Comparison of ENCODE assay signal across 1 cellular context in the genomic region with DNA sequence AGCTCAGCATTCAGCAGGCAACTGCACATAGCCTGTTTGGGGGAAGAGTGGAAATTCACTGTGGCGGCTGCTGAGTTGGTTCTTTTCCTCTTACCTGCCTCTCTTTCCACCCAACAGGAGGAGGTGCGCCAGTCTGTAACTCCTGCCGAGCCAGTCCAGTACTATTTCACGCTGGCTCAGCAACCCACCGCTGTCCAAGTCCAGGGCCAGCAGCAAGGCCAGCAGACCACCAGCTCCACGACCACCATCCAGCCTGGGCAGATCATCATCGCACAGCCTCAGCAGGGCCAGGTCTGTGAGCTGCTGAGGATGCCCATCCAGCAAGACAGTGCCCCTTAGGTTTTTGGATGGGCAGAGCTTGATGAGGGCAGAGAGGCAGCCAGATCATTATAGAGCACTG.
TF ChIP-seq lines count a peak whose summit lies in the region.

No MANE protein-coding gene starts in this region.

TF ChIP-seq in HepG2, 621 proteins besides CTCF, POLR2A, EP300 and RAD21 (continued from another document and continues in another):
- TF ChIP-seq, protein P1, sequence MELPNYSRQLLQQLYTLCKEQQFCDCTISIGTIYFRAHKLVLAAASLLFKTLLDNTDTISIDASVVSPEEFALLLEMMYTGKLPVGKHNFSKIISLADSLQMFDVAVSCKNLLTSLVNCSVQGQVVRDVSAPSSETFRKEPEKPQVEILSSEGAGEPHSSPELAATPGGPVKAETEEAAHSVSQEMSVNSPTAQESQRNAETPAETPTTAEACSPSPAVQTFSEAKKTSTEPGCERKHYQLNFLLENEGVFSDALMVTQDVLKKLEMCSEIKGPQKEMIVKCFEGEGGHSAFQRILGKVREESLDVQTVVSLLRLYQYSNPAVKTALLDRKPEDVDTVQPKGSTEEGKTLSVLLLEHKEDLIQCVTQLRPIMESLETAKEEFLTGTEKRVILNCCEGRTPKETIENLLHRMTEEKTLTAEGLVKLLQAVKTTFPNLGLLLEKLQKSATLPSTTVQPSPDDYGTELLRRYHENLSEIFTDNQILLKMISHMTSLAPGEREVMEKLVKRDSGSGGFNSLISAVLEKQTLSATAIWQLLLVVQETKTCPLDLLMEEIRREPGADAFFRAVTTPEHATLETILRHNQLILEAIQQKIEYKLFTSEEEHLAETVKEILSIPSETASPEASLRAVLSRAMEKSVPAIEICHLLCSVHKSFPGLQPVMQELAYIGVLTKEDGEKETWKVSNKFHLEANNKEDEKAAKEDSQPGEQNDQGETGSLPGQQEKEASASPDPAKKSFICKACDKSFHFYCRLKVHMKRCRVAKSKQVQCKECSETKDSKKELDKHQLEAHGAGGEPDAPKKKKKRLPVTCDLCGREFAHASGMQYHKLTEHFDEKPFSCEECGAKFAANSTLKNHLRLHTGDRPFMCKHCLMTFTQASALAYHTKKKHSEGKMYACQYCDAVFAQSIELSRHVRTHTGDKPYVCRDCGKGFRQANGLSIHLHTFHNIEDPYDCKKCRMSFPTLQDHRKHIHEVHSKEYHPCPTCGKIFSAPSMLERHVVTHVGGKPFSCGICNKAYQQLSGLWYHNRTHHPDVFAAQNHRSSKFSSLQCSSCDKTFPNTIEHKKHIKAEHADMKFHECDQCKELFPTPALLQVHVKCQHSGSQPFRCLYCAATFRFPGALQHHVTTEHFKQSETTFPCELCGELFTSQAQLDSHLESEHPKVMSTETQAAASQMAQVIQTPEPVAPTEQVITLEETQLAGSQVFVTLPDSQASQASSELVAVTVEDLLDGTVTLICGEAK (IDR thresholded peaks at IDR 0.05): no peak
- TF ChIP-seq, protein P1 (CRISPR knock-in tag; IDR thresholded peaks at IDR 0.05): no peak
- TF ChIP-seq, protein P2, sequence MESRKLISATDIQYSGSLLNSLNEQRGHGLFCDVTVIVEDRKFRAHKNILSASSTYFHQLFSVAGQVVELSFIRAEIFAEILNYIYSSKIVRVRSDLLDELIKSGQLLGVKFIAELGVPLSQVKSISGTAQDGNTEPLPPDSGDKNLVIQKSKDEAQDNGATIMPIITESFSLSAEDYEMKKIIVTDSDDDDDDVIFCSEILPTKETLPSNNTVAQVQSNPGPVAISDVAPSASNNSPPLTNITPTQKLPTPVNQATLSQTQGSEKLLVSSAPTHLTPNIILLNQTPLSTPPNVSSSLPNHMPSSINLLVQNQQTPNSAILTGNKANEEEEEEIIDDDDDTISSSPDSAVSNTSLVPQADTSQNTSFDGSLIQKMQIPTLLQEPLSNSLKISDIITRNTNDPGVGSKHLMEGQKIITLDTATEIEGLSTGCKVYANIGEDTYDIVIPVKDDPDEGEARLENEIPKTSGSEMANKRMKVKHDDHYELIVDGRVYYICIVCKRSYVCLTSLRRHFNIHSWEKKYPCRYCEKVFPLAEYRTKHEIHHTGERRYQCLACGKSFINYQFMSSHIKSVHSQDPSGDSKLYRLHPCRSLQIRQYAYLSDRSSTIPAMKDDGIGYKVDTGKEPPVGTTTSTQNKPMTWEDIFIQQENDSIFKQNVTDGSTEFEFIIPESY (CRISPR knock-in tag; IDR thresholded peaks at IDR 0.05): 0 out of 2 replicates have a peak, but pooled peaks have one; percentile 11
- TF ChIP-seq PHF21A (CRISPR knock-in tag; IDR thresholded peaks at IDR 0.05): no peak
- TF ChIP-seq, protein P3, sequence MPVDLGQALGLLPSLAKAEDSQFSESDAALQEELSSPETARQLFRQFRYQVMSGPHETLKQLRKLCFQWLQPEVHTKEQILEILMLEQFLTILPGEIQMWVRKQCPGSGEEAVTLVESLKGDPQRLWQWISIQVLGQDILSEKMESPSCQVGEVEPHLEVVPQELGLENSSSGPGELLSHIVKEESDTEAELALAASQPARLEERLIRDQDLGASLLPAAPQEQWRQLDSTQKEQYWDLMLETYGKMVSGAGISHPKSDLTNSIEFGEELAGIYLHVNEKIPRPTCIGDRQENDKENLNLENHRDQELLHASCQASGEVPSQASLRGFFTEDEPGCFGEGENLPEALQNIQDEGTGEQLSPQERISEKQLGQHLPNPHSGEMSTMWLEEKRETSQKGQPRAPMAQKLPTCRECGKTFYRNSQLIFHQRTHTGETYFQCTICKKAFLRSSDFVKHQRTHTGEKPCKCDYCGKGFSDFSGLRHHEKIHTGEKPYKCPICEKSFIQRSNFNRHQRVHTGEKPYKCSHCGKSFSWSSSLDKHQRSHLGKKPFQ (CRISPR knock-in tag; IDR thresholded peaks at IDR 0.05; ENCODE audit: insufficient replicate concordance): no peak
- TF ChIP-seq ZNF660 (CRISPR knock-in tag; IDR thresholded peaks at IDR 0.05; ENCODE audit: borderline replicate concordance, low read depth): no peak
- TF ChIP-seq, protein P4, sequence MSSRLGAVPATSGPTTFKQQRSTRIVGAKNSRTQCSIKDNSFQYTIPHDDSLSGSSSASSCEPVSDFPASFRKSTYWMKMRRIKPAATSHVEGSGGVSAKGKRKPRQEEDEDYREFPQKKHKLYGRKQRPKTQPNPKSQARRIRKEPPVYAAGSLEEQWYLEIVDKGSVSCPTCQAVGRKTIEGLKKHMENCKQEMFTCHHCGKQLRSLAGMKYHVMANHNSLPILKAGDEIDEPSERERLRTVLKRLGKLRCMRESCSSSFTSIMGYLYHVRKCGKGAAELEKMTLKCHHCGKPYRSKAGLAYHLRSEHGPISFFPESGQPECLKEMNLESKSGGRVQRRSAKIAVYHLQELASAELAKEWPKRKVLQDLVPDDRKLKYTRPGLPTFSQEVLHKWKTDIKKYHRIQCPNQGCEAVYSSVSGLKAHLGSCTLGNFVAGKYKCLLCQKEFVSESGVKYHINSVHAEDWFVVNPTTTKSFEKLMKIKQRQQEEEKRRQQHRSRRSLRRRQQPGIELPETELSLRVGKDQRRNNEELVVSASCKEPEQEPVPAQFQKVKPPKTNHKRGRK (CRISPR knock-in tag; IDR thresholded peaks at IDR 0.05): 0 out of 2 replicates have a peak, but pooled peaks have one; percentile 26
- no peak for TF ChIP-seq TARDBP (CRISPR knock-in tag; IDR thresholded peaks at IDR 0.05)
- no peak for TF ChIP-seq IRX3 (CRISPR knock-in tag; IDR thresholded peaks at IDR 0.05; ENCODE audit: borderline replicate concordance, low read depth)
- TF ChIP-seq ZBTB38 (CRISPR knock-in tag; IDR thresholded peaks at IDR 0.05): peak; percentile 73
- TF ChIP-seq, protein P5, sequence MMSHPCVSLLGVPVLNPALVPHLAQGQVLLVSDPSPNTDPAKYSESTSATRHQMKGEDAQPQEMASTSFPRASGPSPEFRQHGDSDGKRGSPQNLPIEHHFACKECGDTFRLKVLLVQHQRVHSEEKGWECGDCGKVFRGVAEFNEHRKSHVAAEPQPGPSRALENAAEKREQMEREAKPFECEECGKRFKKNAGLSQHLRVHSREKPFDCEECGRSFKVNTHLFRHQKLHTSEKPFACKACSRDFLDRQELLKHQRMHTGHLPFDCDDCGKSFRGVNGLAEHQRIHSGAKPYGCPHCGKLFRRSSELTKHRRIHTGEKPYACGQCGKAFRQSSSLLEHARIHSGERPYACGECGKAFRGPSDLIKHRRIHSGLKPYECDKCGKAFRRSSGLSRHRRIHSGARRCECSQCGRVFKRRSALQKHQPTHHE (CRISPR knock-in tag; IDR thresholded peaks at IDR 0.05; ENCODE audit: borderline replicate concordance): no peak
- 0 out of 2 replicates have a peak, but pooled peaks have one; percentile 36 for TF ChIP-seq TSC22D2 (CRISPR knock-in tag; IDR thresholded peaks at IDR 0.05; ENCODE audit: borderline replicate concordance)
- TF ChIP-seq, protein P6, sequence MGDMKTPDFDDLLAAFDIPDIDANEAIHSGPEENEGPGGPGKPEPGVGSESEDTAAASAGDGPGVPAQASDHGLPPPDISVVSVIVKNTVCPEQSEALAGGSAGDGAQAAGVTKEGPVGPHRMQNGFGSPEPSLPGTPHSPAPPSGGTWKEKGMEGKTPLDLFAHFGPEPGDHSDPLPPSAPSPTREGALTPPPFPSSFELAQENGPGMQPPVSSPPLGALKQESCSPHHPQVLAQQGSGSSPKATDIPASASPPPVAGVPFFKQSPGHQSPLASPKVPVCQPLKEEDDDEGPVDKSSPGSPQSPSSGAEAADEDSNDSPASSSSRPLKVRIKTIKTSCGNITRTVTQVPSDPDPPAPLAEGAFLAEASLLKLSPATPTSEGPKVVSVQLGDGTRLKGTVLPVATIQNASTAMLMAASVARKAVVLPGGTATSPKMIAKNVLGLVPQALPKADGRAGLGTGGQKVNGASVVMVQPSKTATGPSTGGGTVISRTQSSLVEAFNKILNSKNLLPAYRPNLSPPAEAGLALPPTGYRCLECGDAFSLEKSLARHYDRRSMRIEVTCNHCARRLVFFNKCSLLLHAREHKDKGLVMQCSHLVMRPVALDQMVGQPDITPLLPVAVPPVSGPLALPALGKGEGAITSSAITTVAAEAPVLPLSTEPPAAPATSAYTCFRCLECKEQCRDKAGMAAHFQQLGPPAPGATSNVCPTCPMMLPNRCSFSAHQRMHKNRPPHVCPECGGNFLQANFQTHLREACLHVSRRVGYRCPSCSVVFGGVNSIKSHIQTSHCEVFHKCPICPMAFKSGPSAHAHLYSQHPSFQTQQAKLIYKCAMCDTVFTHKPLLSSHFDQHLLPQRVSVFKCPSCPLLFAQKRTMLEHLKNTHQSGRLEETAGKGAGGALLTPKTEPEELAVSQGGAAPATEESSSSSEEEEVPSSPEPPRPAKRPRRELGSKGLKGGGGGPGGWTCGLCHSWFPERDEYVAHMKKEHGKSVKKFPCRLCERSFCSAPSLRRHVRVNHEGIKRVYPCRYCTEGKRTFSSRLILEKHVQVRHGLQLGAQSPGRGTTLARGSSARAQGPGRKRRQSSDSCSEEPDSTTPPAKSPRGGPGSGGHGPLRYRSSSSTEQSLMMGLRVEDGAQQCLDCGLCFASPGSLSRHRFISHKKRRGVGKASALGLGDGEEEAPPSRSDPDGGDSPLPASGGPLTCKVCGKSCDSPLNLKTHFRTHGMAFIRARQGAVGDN (CRISPR knock-in tag; IDR thresholded peaks at IDR 0.05): peak; percentile 63
- TF ChIP-seq MBNL3 (CRISPR knock-in tag; conservative IDR thresholded peaks at IDR 0.05): no peak
- TF ChIP-seq REPIN1 (CRISPR knock-in tag; IDR thresholded peaks at IDR 0.05; ENCODE audit: borderline replicate concordance, low read depth): no peak
- TF ChIP-seq, protein P7, sequence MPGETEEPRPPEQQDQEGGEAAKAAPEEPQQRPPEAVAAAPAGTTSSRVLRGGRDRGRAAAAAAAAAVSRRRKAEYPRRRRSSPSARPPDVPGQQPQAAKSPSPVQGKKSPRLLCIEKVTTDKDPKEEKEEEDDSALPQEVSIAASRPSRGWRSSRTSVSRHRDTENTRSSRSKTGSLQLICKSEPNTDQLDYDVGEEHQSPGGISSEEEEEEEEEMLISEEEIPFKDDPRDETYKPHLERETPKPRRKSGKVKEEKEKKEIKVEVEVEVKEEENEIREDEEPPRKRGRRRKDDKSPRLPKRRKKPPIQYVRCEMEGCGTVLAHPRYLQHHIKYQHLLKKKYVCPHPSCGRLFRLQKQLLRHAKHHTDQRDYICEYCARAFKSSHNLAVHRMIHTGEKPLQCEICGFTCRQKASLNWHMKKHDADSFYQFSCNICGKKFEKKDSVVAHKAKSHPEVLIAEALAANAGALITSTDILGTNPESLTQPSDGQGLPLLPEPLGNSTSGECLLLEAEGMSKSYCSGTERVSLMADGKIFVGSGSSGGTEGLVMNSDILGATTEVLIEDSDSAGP (CRISPR knock-in tag; IDR thresholded peaks at IDR 0.05; ENCODE audit: borderline replicate concordance): peak; percentile 23; the same call in 1 of the 2 replicates
- TF ChIP-seq, protein P8, sequence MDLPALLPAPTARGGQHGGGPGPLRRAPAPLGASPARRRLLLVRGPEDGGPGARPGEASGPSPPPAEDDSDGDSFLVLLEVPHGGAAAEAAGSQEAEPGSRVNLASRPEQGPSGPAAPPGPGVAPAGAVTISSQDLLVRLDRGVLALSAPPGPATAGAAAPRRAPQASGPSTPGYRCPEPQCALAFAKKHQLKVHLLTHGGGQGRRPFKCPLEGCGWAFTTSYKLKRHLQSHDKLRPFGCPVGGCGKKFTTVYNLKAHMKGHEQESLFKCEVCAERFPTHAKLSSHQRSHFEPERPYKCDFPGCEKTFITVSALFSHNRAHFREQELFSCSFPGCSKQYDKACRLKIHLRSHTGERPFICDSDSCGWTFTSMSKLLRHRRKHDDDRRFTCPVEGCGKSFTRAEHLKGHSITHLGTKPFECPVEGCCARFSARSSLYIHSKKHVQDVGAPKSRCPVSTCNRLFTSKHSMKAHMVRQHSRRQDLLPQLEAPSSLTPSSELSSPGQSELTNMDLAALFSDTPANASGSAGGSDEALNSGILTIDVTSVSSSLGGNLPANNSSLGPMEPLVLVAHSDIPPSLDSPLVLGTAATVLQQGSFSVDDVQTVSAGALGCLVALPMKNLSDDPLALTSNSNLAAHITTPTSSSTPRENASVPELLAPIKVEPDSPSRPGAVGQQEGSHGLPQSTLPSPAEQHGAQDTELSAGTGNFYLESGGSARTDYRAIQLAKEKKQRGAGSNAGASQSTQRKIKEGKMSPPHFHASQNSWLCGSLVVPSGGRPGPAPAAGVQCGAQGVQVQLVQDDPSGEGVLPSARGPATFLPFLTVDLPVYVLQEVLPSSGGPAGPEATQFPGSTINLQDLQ (CRISPR knock-in tag; IDR thresholded peaks at IDR 0.05): no peak
- TF ChIP-seq ZNF225 (CRISPR knock-in tag; IDR thresholded peaks at IDR 0.05): peak; percentile 76; the same call in 1 of the 2 replicates
- TF ChIP-seq ZNF296 (CRISPR knock-in tag; conservative IDR thresholded peaks at IDR 0.05): no peak
